ENCODE assay signal across 8 cellular contexts in genomic region chr2:203014456-203015199, GRCh38. TPM values are rescaled to one million over a fixed set of nuclear protein-coding genes. Genes with fewer than 3 reads are reported as not detected.
DNase-seq lines count a peak whose midpoint lies in the region; ATAC-seq, FAIRE-seq and TF ChIP-seq lines count a peak whose summit lies in the region.

TSS of gene NBEAL1 (plus strand) at chr2:203014875. CDS start at chr2:203016385, 1,510 bp downstream.

- no peaks in the 10 kb centered on the region for H3K9me3 ChIP-seq in sigmoid colon

- DNase-seq in NCI-H2107 treated with DMSO at 0.1 percent for 48 hours (lab: John Stamatoyannopoulos, UW; ENCODE audit: unreplicated experiment) (peak; percentile 95), brain microvascular endothelial cell (peak; percentile 98), iPS DF 4.7 (ENCODE audit: extremely low read depth, low spot score) (peak; percentile 90), sigmoid colon (peak; percentile 99)

- H3K27ac ChIP-seq in 22Rv1 (peak within 1 kb of the TSS; percentile 65), brain microvascular endothelial cell (peak within 1 kb of the TSS; percentile 92), sigmoid colon (peak within 1 kb of the TSS; percentile 84 to 96 (median 95))

- TF ChIP-seq EP300 in sigmoid colon (IDR thresholded peaks at IDR 0.05), result peak in 2 of 4 donors; percentile 66 to 67

- no peaks in the 10 kb centered on the region for H3K36me3 ChIP-seq in brain microvascular endothelial cell (replicated peaks)
- H3K36me3 ChIP-seq in sigmoid colon, result no peaks in the 10 kb centered on the region

- ATAC-seq in GM18520 (IDR thresholded peaks at IDR 0.05; ENCODE audit: unreplicated experiment) (peak; percentile 96), HG03064 (IDR thresholded peaks at IDR 0.05; ENCODE audit: low read depth, unreplicated experiment) (peak; percentile 98)

- H3K27me3 ChIP-seq in brain microvascular endothelial cell (replicated peaks) (no peaks in the 10 kb centered on the region), sigmoid colon (no peaks in the 10 kb centered on the region)

- intact Hi-C loops in sigmoid colon (cut with DNase I), result loop anchor here (2.0 to 10.0 kb wide), 4 partner anchors 102 to 640 kb away; partner anchors contain the start of genes BMPR2, CARF, CYP20A1 and WDR12

- WGBS in sigmoid colon, 2 donors, result 0 to 1% methylated on average over 59 of the region's 59 CpGs

- peak; percentile 85 to 87 for TF ChIP-seq POLR2A in sigmoid colon (IDR thresholded peaks at IDR 0.05)

- FAIRE-seq in TTC549 (lab: Jason Lieb, UNC), result peak; percentile 98

- no peak for TF ChIP-seq CTCF in 22Rv1 (IDR thresholded peaks at IDR 0.05)
- no peak for TF ChIP-seq CTCF in brain microvascular endothelial cell (IDR thresholded peaks at IDR 0.05; ENCODE audit: low read depth, low read length, missing control alignments)
- TF ChIP-seq CTCF in sigmoid colon (IDR thresholded peaks at IDR 0.05), result no peak

- in situ Hi-C loops in brain microvascular endothelial cell (cut with HindIII; ENCODE audit: low pct_ligation_motif_present, low sequenced_read_pairs), result no loop called here

- peaks cover 0 to 46% (median 28%) of the 10 kb centered on the region in 4 donors for H3K4me1 ChIP-seq in sigmoid colon

- H3K4me3 ChIP-seq in brain microvascular endothelial cell (ENCODE audit: low read depth, low read length) (peak within 1 kb of the TSS; percentile 92), sigmoid colon (peak within 1 kb of the TSS; percentile 82 to 92 (median 87))

RNA-seq across cellular contexts. Expression of gene NBEAL1, which starts in this region (rescaled TPM):
- total RNA-seq in sigmoid colon, result 10 to 100 TPM; 22.7 to 39.1 (median 25.8) TPM
- 1 to 10 TPM; 8.5 to 9.7 (median 9.0) TPM for polyA plus RNA-seq in sigmoid colon

Comparison
In these comparisons a context has a peak if more than half of its experiments do, and no peak if none do; other contexts are left out.
1. Peak in every context shown above with its lines: DNase-seq, ATAC-seq, H3K4me3 ChIP-seq and H3K27ac ChIP-seq.